9 cellular contexts compared by ENCODE assay signal in the genomic region with DNA sequence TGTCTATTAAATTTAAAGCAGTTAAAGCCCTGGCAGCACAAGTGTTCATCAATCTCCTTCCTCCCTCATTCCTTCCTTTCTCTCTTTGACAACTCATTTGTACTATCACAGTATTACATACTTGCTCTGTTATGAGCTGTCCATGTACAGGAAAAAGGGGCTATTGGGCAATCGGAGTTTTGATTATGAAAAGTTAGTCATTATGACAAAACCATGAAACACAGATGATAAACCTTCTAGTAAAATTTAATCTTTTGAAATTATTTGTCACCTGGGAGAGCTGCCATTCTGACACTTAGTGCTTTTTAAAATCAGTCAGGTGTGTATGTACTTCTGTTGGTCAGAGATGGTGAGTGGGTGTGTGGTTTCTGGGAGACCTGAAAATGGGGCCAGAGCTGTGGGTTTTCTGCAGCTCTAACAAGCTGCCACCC. TPM values are rescaled to one million over a fixed set of nuclear protein-coding genes. Genes with fewer than 3 reads are reported as not detected.
DNase-seq lines count a peak whose midpoint lies in the region; ATAC-seq, FAIRE-seq and TF ChIP-seq lines count a peak whose summit lies in the region.
"Had no signal": no experiment of that assay in that cellular context is flagged by ENCODE, and none has a peak within 500 bp of the region (broad histone marks: within the 10 kb centered on the region; RNA-seq: fewer than 3 reads in every experiment).

No MANE protein-coding gene starts in this region.

- FAIRE-seq in endothelial cell of umbilical vein (lab: Jason Lieb, UNC), result peak; percentile 87
- FAIRE-seq in pancreas (lab: Jason Lieb, UNC), result no peak

- H3K4me1 ChIP-seq in endothelial cell of umbilical vein (ENCODE audit: control insufficient read depth, extremely low read depth, insufficient read depth, low read length) (peaks cover 45% of the 10 kb centered on the region), pancreas (peaks cover 11 to 58% (median 31%) of the 10 kb centered on the region in 3 donors)

- no peaks in the 10 kb centered on the region for H3K9me3 ChIP-seq in endothelial cell of umbilical vein (replicated peaks; ENCODE audit: control insufficient read depth, insufficient read depth, low read length)
- H3K9me3 ChIP-seq in pancreas, result no peaks in the 10 kb centered on the region

- no TSS peak for BruUV-seq in Calu3 (replicated peaks; lab: Mats Ljungman, UMichigan)
- BruUV-seq in endothelial cell of umbilical vein (replicated peaks; lab: Mats Ljungman, UMichigan), result no TSS peak

- H2AFZ ChIP-seq in endothelial cell of umbilical vein (ENCODE audit: low read depth, low read length), result no peak overlapping the region

- peaks cover 97% of the 10 kb centered on the region for H3K79me2 ChIP-seq in endothelial cell of umbilical vein (ENCODE audit: control insufficient read depth, insufficient read depth, low read length)

- DNase-seq in Calu3, result no peak
- DNase-seq in NCI-H226, result peak; percentile 89
- DNase-seq in endothelial cell of umbilical vein (ENCODE audit: low read depth, low spot score), result peak; percentile 62
- DNase-seq in pancreas, result no peak
- no peak for DNase-seq in ureter (ENCODE audit: low spot score)
- no peak for DNase-seq in NCI-H1417 treated with DMSO at 0.1 percent for 48 hours (lab: John Stamatoyannopoulos, UW)

- peak overlapping the region; percentile 45 for H3K4me3 Mint-ChIP-seq in Calu3 (ENCODE audit: low read depth, unreplicated experiment)

- H3K4me1 Mint-ChIP-seq in Calu3 (ENCODE audit: low read depth, unreplicated experiment), result peaks cover 65% of the 10 kb centered on the region

- H4K20me1 ChIP-seq in endothelial cell of umbilical vein (replicated peaks; ENCODE audit: control insufficient read depth, extremely low read depth, insufficient read depth, low read length), result peaks cover 19% of the 10 kb centered on the region

- no peak overlapping the region for H3K4me3 ChIP-seq in endothelial cell of umbilical vein (replicated peaks in 1 of 3; ENCODE audit: insufficient read depth in 1 of 3, low read depth in 1 of 3, low read length in 3 of 3)
- H3K4me3 ChIP-seq in pancreas, result no peak overlapping the region

- no peaks in the 10 kb centered on the region for H3K27me3 Mint-ChIP-seq in Calu3 (ENCODE audit: unreplicated experiment)

- H3K27me3 ChIP-seq in endothelial cell of umbilical vein (ENCODE audit: control insufficient read depth in 2 of 2, insufficient read depth in 2 of 2, low read length in 2 of 2) (no peaks in the 10 kb centered on the region), pancreas (no peaks in the 10 kb centered on the region)

- H3K9ac ChIP-seq in endothelial cell of umbilical vein (replicated peaks; ENCODE audit: extremely low read depth, insufficient read depth, low read length), result no peak overlapping the region

- peaks cover 11% of the 10 kb centered on the region for H3K36me3 Mint-ChIP-seq in Calu3 (ENCODE audit: insufficient read depth, unreplicated experiment)

- H3K27ac ChIP-seq in endothelial cell of umbilical vein (ENCODE audit: insufficient read depth, low read depth, low read length) (no peak overlapping the region), pancreas (peak overlapping the region in 2 of 4 donors; percentile 7 to 44)

- POLR2A ChIA-PET in endothelial cell of umbilical vein (lab: Charles Lee), result interaction anchor here (1.1 kb wide), 1 partner anchor 37 kb away, joined by 5 read pairs; no protein-coding TSS in a partner anchor

- no peaks in the 10 kb centered on the region for H3K9me1 ChIP-seq in endothelial cell of umbilical vein (replicated peaks; ENCODE audit: control insufficient read depth, extremely low read depth, insufficient read depth, low read length)

- ATAC-seq in pancreas (peak in 3 of 4 donors; percentile 33 to 65 (median 42)), HG03442 (IDR thresholded peaks at IDR 0.05; ENCODE audit: unreplicated experiment) (no peak), GM18867 (IDR thresholded peaks at IDR 0.05; ENCODE audit: unreplicated experiment) (no peak)
- ATAC-seq: Panc1 had no signal

- peak overlapping the region; percentile 77 for H3K27ac Mint-ChIP-seq in Calu3 (ENCODE audit: unreplicated experiment)

- no peaks in the 10 kb centered on the region for H3K9me3 Mint-ChIP-seq in Calu3 (ENCODE audit: low read depth, unreplicated experiment)

- dilution Hi-C loops in endothelial cell of umbilical vein (cut with MboI; ENCODE audit: extremely low pct_ligation_motif_present, low sequenced_read_pairs), result no loop called here

- TF ChIP-seq CTCF in Calu3 (IDR thresholded peaks at IDR 0.05; ENCODE audit: unreplicated experiment) (no peak), endothelial cell of umbilical vein (IDR thresholded peaks at IDR 0.05; ENCODE audit: extremely low read depth in 1 of 2, insufficient read depth in 1 of 2, low read depth in 1 of 2, low read length in 2 of 2) (no peak), pancreas (IDR thresholded peaks at IDR 0.05) (no peak)

- intact Hi-C loops in Calu3 (cut with micrococcal nuclease; ENCODE audit: unreplicated experiment) (loop anchor here (2.0 to 5.0 kb wide), 3 partner anchors 26 to 220 kb away; no protein-coding TSS in a partner anchor), endothelial cell of umbilical vein (cut with micrococcal nuclease) (loop anchor here (1.0 to 2.0 kb wide), 2 partner anchors 8 to 14 kb away; no protein-coding TSS in a partner anchor), pancreas (cut with DNase I) (no loop called here)

- no peaks in the 10 kb centered on the region for H3K36me3 ChIP-seq in endothelial cell of umbilical vein (ENCODE audit: control insufficient read depth in 2 of 2, extremely low read depth in 1 of 2, insufficient read depth in 2 of 2, low read length in 2 of 2)
- no peaks in the 10 kb centered on the region for H3K36me3 ChIP-seq in pancreas

- WGBS in pancreas, 2 donors, result 14 to 15% methylated on average over 1 of the region's 1 CpG

- no peak for TF ChIP-seq POLR2A in endothelial cell of umbilical vein (IDR thresholded peaks at IDR 0.05; ENCODE audit: low read depth, low read length)

- peak overlapping the region; percentile 4 for H3K4me2 ChIP-seq in endothelial cell of umbilical vein (ENCODE audit: insufficient read depth, low read length)

- CTCF ChIA-PET in Calu3 (lab: Charles Lee) (interaction anchor here (0.8 to 2.0 kb wide), 4 partner anchors 9 to 44 kb away, joined by 3 to 7 read pairs (median 5); no protein-coding TSS in a partner anchor), endothelial cell of umbilical vein (lab: Charles Lee) (interaction anchor here (1.0 to 2.2 kb wide), 7 partner anchors 9 to 338 kb away, joined by 3 to 14 read pairs (median 6); no protein-coding TSS in a partner anchor)

TF ChIP-seq in endothelial cell of umbilical vein, 7 proteins besides CTCF, POLR2A, EP300 and RAD21:
- TF ChIP-seq MYC (IDR thresholded peaks at IDR 0.05; ENCODE audit: low read depth, low read length) (no peak), JUN (IDR thresholded peaks at IDR 0.05; ENCODE audit: borderline replicate concordance, insufficient read depth, insufficient read length, low read depth) (peak; percentile 6), FOS (IDR thresholded peaks at IDR 0.05; ENCODE audit: borderline replicate concordance, insufficient read depth, low read length) (peak; percentile 51), EZH2 (IDR thresholded peaks at IDR 0.05; ENCODE audit: borderline replicate concordance, low read depth, low read length, severe bottlenecking) (no peak)
- TF ChIP-seq, protein P1, sequence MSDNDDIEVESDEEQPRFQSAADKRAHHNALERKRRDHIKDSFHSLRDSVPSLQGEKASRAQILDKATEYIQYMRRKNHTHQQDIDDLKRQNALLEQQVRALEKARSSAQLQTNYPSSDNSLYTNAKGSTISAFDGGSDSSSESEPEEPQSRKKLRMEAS (IDR thresholded peaks at IDR 0.05; ENCODE audit: insufficient read depth, insufficient read length), result no peak

RNA-seq across cellular contexts. Expression of gene MAP4K4, which starts 39.4 kb away (rescaled TPM):
- total RNA-seq in Calu3 (2022) (136 and 151 TPM in 2 replicates), endothelial cell of umbilical vein (251 and 269 TPM in 2 replicates), pancreas (10 to 100 TPM; 12.4 to 38.7 (median 16.0) TPM), ureter (49.9 TPM)
- polyA plus RNA-seq in endothelial cell of umbilical vein (60.2 and 79.4 TPM in 2 replicates), pancreas (10 to 100 TPM in 1 of 2 donors, 1 to 10 TPM in 1; 9.7 to 10.5 TPM)
- polyA plus RNA-seq in endothelial cell of umbilical vein (2011; cell fraction: cytosol; rRNA removed), result 96.1 and 99.2 TPM in 2 replicates
- polyA plus RNA-seq in endothelial cell of umbilical vein (2011; cell fraction: nucleus; rRNA removed), result 286 and 331 TPM in 2 replicates
- polyA plus RNA-seq in endothelial cell of umbilical vein (2012), result 220 and 289 TPM in 2 replicates
- polyA minus RNA-seq in endothelial cell of umbilical vein, result 299 and 319 TPM in 2 replicates
- 24.2 TPM for polyA minus RNA-seq in endothelial cell of umbilical vein (2011; cell fraction: cytosol; rRNA and poly(A)+ RNA removed)
- 593 and 821 TPM in 2 replicates for polyA minus RNA-seq in endothelial cell of umbilical vein (2011; cell fraction: nucleus; rRNA and poly(A)+ RNA removed)

Comparison
In these comparisons a context has a peak if more than half of its experiments do, and no peak if none do; other contexts are left out.
1. DNase-seq: peak in NCI-H226 (single experiment) and endothelial cell of umbilical vein (single experiment); none in Calu3 (single experiment), pancreas (0 of 6), ureter (single experiment) and NCI-H1417 treated with DMSO at 0.1 percent for 48 hours (single experiment).
2. ATAC-seq: peak in pancreas (3 of 4); none in HG03442 (single experiment) and GM18867 (single experiment).
3. intact Hi-C loops: an anchor here in Calu3 (2.0 to 5.0 kb wide) and endothelial cell of umbilical vein (1.0 to 2.0 kb wide); none called in pancreas.